10 cellular contexts compared by ENCODE assay signal in genomic region chr17:77474292-77474988, GRCh38.
DNase-seq lines count a peak whose midpoint lies in the region; ATAC-seq and TF ChIP-seq lines count a peak whose summit lies in the region.
"Had no signal": no experiment of that assay in that cellular context is flagged by ENCODE, and none has a peak within 500 bp of the region (broad histone marks: within the 10 kb centered on the region; RNA-seq: fewer than 3 reads in every experiment).

No MANE protein-coding gene starts in this region.

- peaks cover 96% of the 10 kb centered on the region for H3K4me1 Mint-ChIP-seq in osteocyte (ENCODE audit: unreplicated experiment)

- no peaks in the 10 kb centered on the region for H3K27me3 Mint-ChIP-seq in osteocyte (ENCODE audit: unreplicated experiment)

- H3K4me1 ChIP-seq in OCI-LY7 (ENCODE audit: insufficient read depth, low read length, poor library complexity, severe bottlenecking) (peaks cover 100% of the 10 kb centered on the region), upper lobe of right lung (peaks cover 87% of the 10 kb centered on the region)
- peaks cover 95% of the 10 kb centered on the region for H3K4me1 ChIP-seq in effector memory CD4-positive, alpha-beta T cell (ENCODE audit: control insufficient read depth, insufficient read depth, low read length, poor library complexity, severe bottlenecking)

- H3K27me3 ChIP-seq in effector memory CD4-positive, alpha-beta T cell (replicated peaks; ENCODE audit: control insufficient read depth, insufficient read depth, low read length, poor library complexity, severe bottlenecking), result no peaks in the 10 kb centered on the region
- no peaks in the 10 kb centered on the region for H3K27me3 ChIP-seq in upper lobe of right lung
- H3K27me3 ChIP-seq: colonic mucosa had no signal

- peak; percentile 12 for DNase-seq in ELF-1 (ENCODE audit: low read depth, low spot score)
- no peak for DNase-seq in OCI-LY7 (ENCODE audit: low spot score)
- no peak for DNase-seq in effector memory CD4-positive, alpha-beta T cell
- no peak for DNase-seq in osteocyte (ENCODE audit: extremely low spot score, unreplicated experiment)
- DNase-seq in RPMI8226, result no peak
- DNase-seq in upper lobe of right lung, result no peak
- DNase-seq in NCI-H2029 treated with DMSO at 0.1 percent for 48 hours (lab: John Stamatoyannopoulos, UW), result no peak
- DNase-seq: colonic mucosa, GOT3 had no signal

- H3K9me3 ChIP-seq in OCI-LY7 (ENCODE audit: low read length) (no peaks in the 10 kb centered on the region), upper lobe of right lung (no peaks in the 10 kb centered on the region)
- H3K9me3 ChIP-seq in effector memory CD4-positive, alpha-beta T cell (ENCODE audit: control insufficient read depth, low read length), result no peaks in the 10 kb centered on the region
- H3K9me3 ChIP-seq: colonic mucosa had no signal

- H3K9me3 Mint-ChIP-seq in osteocyte (ENCODE audit: unreplicated experiment), result no peaks in the 10 kb centered on the region

- TF ChIP-seq CTCF in OCI-LY7 (conservative IDR thresholded peaks at IDR 0.05; ENCODE audit: low read length) (no peak), osteocyte (IDR thresholded peaks at IDR 0.05) (no peak), upper lobe of right lung (IDR thresholded peaks at IDR 0.05) (no peak)

- H3K36me3 ChIP-seq in OCI-LY7 (ENCODE audit: insufficient read depth, low read length) (peaks cover 82% of the 10 kb centered on the region), upper lobe of right lung (no peaks in the 10 kb centered on the region)
- H3K36me3 ChIP-seq in effector memory CD4-positive, alpha-beta T cell (ENCODE audit: control insufficient read depth, insufficient read depth, low read length), result peaks cover 29% of the 10 kb centered on the region
- H3K36me3 ChIP-seq: colonic mucosa had no signal

- peak overlapping the region; percentile 82 for H3K4me2 ChIP-seq in OCI-LY7 (ENCODE audit: low read length)

- peaks cover 7% of the 10 kb centered on the region for H3K36me3 Mint-ChIP-seq in osteocyte (ENCODE audit: unreplicated experiment)

- H2AFZ ChIP-seq in OCI-LY7 (ENCODE audit: low read length), result no peak overlapping the region

- H3K27ac ChIP-seq in OCI-LY7 (ENCODE audit: low read depth, low read length, poor library complexity, severe bottlenecking) (peak overlapping the region; percentile 91), upper lobe of right lung (no peak overlapping the region)
- peak overlapping the region; percentile 71 for H3K27ac ChIP-seq in effector memory CD4-positive, alpha-beta T cell (ENCODE audit: insufficient read depth, low read length, poor library complexity, severe bottlenecking)
- H3K27ac ChIP-seq: colonic mucosa had no signal

- peak overlapping the region; percentile 14 for H3K4me3 ChIP-seq in OCI-LY7 (ENCODE audit: low read depth, low read length, poor library complexity, severe bottlenecking)
- H3K4me3 ChIP-seq in effector memory CD4-positive, alpha-beta T cell (ENCODE audit: insufficient read depth, low read depth, low read length, poor library complexity, severe bottlenecking), result no peak overlapping the region
- H3K4me3 ChIP-seq in upper lobe of right lung, result no peak overlapping the region
- H3K4me3 ChIP-seq: colonic mucosa had no signal

- H3K79me2 ChIP-seq in OCI-LY7 (ENCODE audit: insufficient read depth, low read depth, low read length), result peaks cover 100% of the 10 kb centered on the region

- intact Hi-C loops in OCI-LY7 (cut with micrococcal nuclease; ENCODE audit: unreplicated experiment) (loop anchor here (10.0 kb wide), 1 partner anchor 390 kb away; no protein-coding TSS in a partner anchor), upper lobe of right lung (cut with DNase I) (no loop called here)

- CTCF ChIA-PET in OCI-LY7 (lab: Charles Lee; ENCODE audit: unreplicated experiment), result interaction anchor here (1.1 kb wide), 1 partner anchor 25 kb away, joined by 4 read pairs; no protein-coding TSS in a partner anchor

- no peak for ATAC-seq in upper lobe of right lung
- no peak for ATAC-seq in HG03175 (IDR thresholded peaks at IDR 0.05; ENCODE audit: unreplicated experiment)

- POLR2A ChIA-PET in OCI-LY7 (lab: Charles Lee), result interaction anchor here (0.6 to 6.8 kb wide), 10 partner anchors 9 to 212 kb away, joined by 3 to 60 read pairs (median 4); no protein-coding TSS in a partner anchor

- H4K20me1 ChIP-seq in OCI-LY7 (ENCODE audit: insufficient read depth, low read length), result no peaks in the 10 kb centered on the region

- H3K27ac Mint-ChIP-seq in osteocyte (ENCODE audit: unreplicated experiment), result peak overlapping the region; percentile 84

- BruUV-seq in OCI-LY7 (replicated peaks; lab: Mats Ljungman, UMichigan), result no TSS peak

- H3K9me2 ChIP-seq in OCI-LY7 (ENCODE audit: insufficient read depth, low read length), result no peaks in the 10 kb centered on the region

- H3K4me3 Mint-ChIP-seq in osteocyte (ENCODE audit: unreplicated experiment), result no peak overlapping the region
